ENCODE assay signal across 8 cellular contexts in genomic region chr19:38736036-38736412, GRCh38. TPM values are rescaled to one million over a fixed set of nuclear protein-coding genes. Genes with fewer than 3 reads are reported as not detected.
DNase-seq lines count a peak whose midpoint lies in the region; ATAC-seq and TF ChIP-seq lines count a peak whose summit lies in the region.

No MANE protein-coding gene starts in this region.

- no peaks in the 10 kb centered on the region for H3K79me2 ChIP-seq in OCI-LY3 (ENCODE audit: low read length)

- no peak for TF ChIP-seq CTCF in OCI-LY3 (IDR thresholded peaks at IDR 0.05; ENCODE audit: low read depth, low read length)

- peak overlapping the region; percentile 66 for H3K4me2 ChIP-seq in OCI-LY3 (ENCODE audit: low read length)

- peak; percentile 48 for DNase-seq in activated gamma-delta T cell treated with anti-CD3 and anti-CD28 coated beads, Interleukin-2, amount 50 U/mL, for 16 hours (ENCODE audit: low read depth)
- DNase-seq in right cardiac atrium (peak; percentile 55 to 81 (median 80)), H4 (ENCODE audit: low spot score) (no peak)
- DNase-seq in stimulated activated CD4-positive, alpha-beta T cell treated with anti-CD3 and anti-CD28 coated beads, Interleukin-12 subunit alpha, Interleukin-12 subunit beta, amount 100 ng/mL, for 48 hours (ENCODE audit: low read depth in 2 of 3, low spot score in 1 of 3), result peak; percentile 30 to 42 (median 36)

- H3K4me1 ChIP-seq in OCI-LY3 (ENCODE audit: low read length) (peaks cover 19% of the 10 kb centered on the region), right cardiac atrium (ENCODE audit: control insufficient read depth, insufficient read depth, low read length) (no peaks in the 10 kb centered on the region)

- intact Hi-C loops in right cardiac atrium (cut with DNase I), result no loop called here

- peaks cover 10% of the 10 kb centered on the region for H3K36me3 ChIP-seq in OCI-LY3 (replicated peaks; ENCODE audit: low read depth, low read length)

- under 1% methylated on average over 42 of the region's 42 CpGs for WGBS in right cardiac atrium

- H3K9me3 ChIP-seq in OCI-LY3 (ENCODE audit: insufficient read depth, low read length) (no peaks in the 10 kb centered on the region), right cardiac atrium (ENCODE audit: control insufficient read depth, low read length) (no peaks in the 10 kb centered on the region)

- H3K27ac ChIP-seq in OCI-LY3 (ENCODE audit: low read length) (no peak overlapping the region), right cardiac atrium (ENCODE audit: low read length) (no peak overlapping the region)

- H3K9ac ChIP-seq in OCI-LY3 (ENCODE audit: low read length), result no peak overlapping the region

- no peaks in the 10 kb centered on the region for H4K20me1 ChIP-seq in OCI-LY3 (ENCODE audit: insufficient read depth, low read length)

- H2AFZ ChIP-seq in OCI-LY3 (ENCODE audit: low read depth, low read length), result no peak overlapping the region

- H3K27me3 ChIP-seq in OCI-LY3 (ENCODE audit: low read depth, low read length), result no peaks in the 10 kb centered on the region
- H3K27me3 ChIP-seq in right cardiac atrium (ENCODE audit: control insufficient read depth, insufficient read depth), result no peaks in the 10 kb centered on the region

- peak in 1 of 2 donors; percentile 19 for ATAC-seq in right cardiac atrium
- no peak for ATAC-seq in GM18907 (IDR thresholded peaks at IDR 0.05; ENCODE audit: unreplicated experiment)
- ATAC-seq in HG03378 (IDR thresholded peaks at IDR 0.05; ENCODE audit: unreplicated experiment), result no peak

- H3K4me3 ChIP-seq in GM08714 (ENCODE audit: low read length) (peak overlapping the region; percentile 35; the same call in 1 of the 2 replicates), OCI-LY3 (ENCODE audit: low read length) (peak overlapping the region; percentile 64; the same call in 1 of the 2 replicates), right cardiac atrium (ENCODE audit: low read length) (peak overlapping the region; percentile 2)

RNA-seq across cellular contexts. Expression of gene CAPN12, which starts 8.2 kb away (rescaled TPM):
- total RNA-seq in right cardiac atrium, result under 1 TPM; 0.22 to 0.85 (median 0.54) TPM
- 0.91 TPM for polyA plus RNA-seq in right cardiac atrium
- total RNA-seq in H4 (2014; rRNA removed; shearing (Covaris generic)), result not detected in 2 replicates

RNA-seq across cellular contexts. Expression of gene LGALS7, which starts 37.3 kb away (rescaled TPM):
- 1 to 10 TPM in 1 of 4 donors, under 1 TPM in 1, not detected in 2; 0.79 to 1.1 TPM for total RNA-seq in right cardiac atrium
- not detected for polyA plus RNA-seq in right cardiac atrium
- not detected in 2 replicates for total RNA-seq in H4 (2014; rRNA removed; shearing (Covaris generic))

RNA-seq across cellular contexts. Expression of gene LGALS7B, which starts 53.0 kb away (rescaled TPM):
- total RNA-seq in right cardiac atrium, result not detected
- 0.70 TPM for polyA plus RNA-seq in right cardiac atrium
- not detected in 2 replicates for total RNA-seq in H4 (2014; rRNA removed; shearing (Covaris generic))

Comparison
In these comparisons a context has a peak if more than half of its experiments do, and no peak if none do; other contexts are left out.
1. H3K4me3 ChIP-seq: peak in every context shown above with its lines; median percentile 64 in OCI-LY3; 35 in GM08714; 2 in right cardiac atrium.